Comparison of ENCODE assay signal across 8 cellular contexts in the genomic region with DNA sequence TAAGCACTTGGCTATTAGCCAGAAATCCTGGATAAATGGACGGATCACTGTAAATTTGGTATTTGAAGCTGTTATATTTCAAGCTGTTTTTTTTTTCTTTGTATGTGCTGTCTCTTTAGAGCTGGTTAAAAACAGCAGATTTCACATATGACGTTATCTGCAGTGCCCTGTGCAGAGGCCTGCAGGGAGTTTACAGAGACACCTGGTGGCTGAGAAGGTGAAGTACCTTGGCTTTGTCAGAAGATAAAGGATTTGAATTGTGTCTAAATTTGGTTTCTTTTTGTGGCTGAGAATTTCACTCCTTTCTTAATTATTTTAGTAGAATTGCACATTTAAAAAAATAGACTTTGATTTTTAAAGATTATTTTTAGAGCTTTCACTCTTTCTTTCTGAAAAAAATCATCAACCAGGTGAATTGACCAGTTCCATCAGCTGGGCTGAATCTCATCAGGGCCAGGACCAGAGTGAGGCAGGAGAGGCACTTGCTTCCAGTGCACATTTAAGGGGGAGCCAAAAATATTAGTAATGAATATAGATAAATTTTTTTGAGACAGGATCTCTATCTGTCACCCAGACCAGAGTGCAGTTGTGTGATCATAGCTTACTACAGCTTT. TPM values are rescaled to one million over a fixed set of nuclear protein-coding genes. Genes with fewer than 3 reads are reported as not detected.
DNase-seq lines count a peak whose midpoint lies in the region; ATAC-seq and TF ChIP-seq lines count a peak whose summit lies in the region.

No MANE protein-coding gene starts in this region.

- H3K27me3 ChIP-seq in PC-3 (ENCODE audit: low read length) (no peaks in the 10 kb centered on the region), sigmoid colon (no peaks in the 10 kb centered on the region)

- H2AFZ ChIP-seq in PC-3 (ENCODE audit: low read length): no peak overlapping the region

- no peaks in the 10 kb centered on the region for H3K36me3 ChIP-seq in PC-3 (ENCODE audit: low read depth, low read length)
- no peaks in the 10 kb centered on the region for H3K36me3 ChIP-seq in sigmoid colon

- intact Hi-C loops in PC-3 (cut with micrococcal nuclease) (loop anchor here (2.0 kb wide), 1 partner anchor 393 kb away; no protein-coding TSS in a partner anchor), sigmoid colon (cut with DNase I) (no loop called here)

- CTCF ChIA-PET in GM10248 (lab: Yijun Ruan, JAX) (interaction anchor here (0.6 to 8.4 kb wide), 49 partner anchors 9 to 856 kb away, joined by 3 to 84 read pairs (median 4); partner anchors contain the start of genes CHRNA9, N4BP2 and PDS5A), PC-3 (lab: Charles Lee) (interaction anchor here (0.6 to 0.9 kb wide), 5 partner anchors 9 to 165 kb away, joined by 3 to 4 read pairs (median 3); no protein-coding TSS in a partner anchor)

- no peak for TF ChIP-seq POLR2A in sigmoid colon (IDR thresholded peaks at IDR 0.05)

- H3K36me3 Mint-ChIP-seq in glutamatergic neuron (ENCODE audit: unreplicated experiment): no peaks in the 10 kb centered on the region

- no peak overlapping the region for H3K4me3 Mint-ChIP-seq in glutamatergic neuron (ENCODE audit: unreplicated experiment)

- H3K4me2 ChIP-seq in PC-3 (ENCODE audit: low read length): no peak overlapping the region

- WGBS in sigmoid colon, 2 donors: 4 to 10% methylated on average over 2 of the region's 2 CpGs

- no peak for TF ChIP-seq EP300 in sigmoid colon (IDR thresholded peaks at IDR 0.05)

- H3K4me1 ChIP-seq in PC-3 (ENCODE audit: insufficient read depth, low read length): peaks cover 12% of the 10 kb centered on the region
- no peaks in the 10 kb centered on the region for H3K4me1 ChIP-seq in sigmoid colon

- no peak overlapping the region for H3K27ac Mint-ChIP-seq in glutamatergic neuron (ENCODE audit: unreplicated experiment)

- H3F3A ChIP-seq in PC-3 (ENCODE audit: low read length, unreplicated experiment): no peaks in the 10 kb centered on the region

- no peaks in the 10 kb centered on the region for H3K9me3 ChIP-seq in PC-3 (ENCODE audit: low read length)
- H3K9me3 ChIP-seq in sigmoid colon: no peaks in the 10 kb centered on the region

- POLR2A ChIA-PET in GM10248 (lab: Yijun Ruan, JAX) (no interaction called here), PC-3 (lab: Charles Lee; ENCODE audit: unreplicated experiment) (interaction anchor here (0.6 kb wide), 1 partner anchor 9 kb away, joined by 4 read pairs; no protein-coding TSS in a partner anchor)

- H3K27me3 Mint-ChIP-seq in glutamatergic neuron (ENCODE audit: unreplicated experiment): peaks cover 3% of the 10 kb centered on the region

- no peaks in the 10 kb centered on the region for H4K20me1 ChIP-seq in PC-3 (ENCODE audit: low read length)

- ATAC-seq in GM21723 (IDR thresholded peaks at IDR 0.05; ENCODE audit: unreplicated experiment) (peak; percentile 97), PC-3 (peak; percentile 84)

- H3K79me2 ChIP-seq in PC-3 (ENCODE audit: low read length): no peaks in the 10 kb centered on the region

- no peak overlapping the region for H3K27ac ChIP-seq in PC-3 (ENCODE audit: low read length)
- no peak overlapping the region for H3K27ac ChIP-seq in sigmoid colon

- DNase-seq in GM10248 (ENCODE audit: extremely low spot score): peak; percentile 83
- peak; percentile 88 for DNase-seq in Jurkat, Clone E6-1 (ENCODE audit: low read depth, low spot score)
- DNase-seq in PC-3: peak; percentile 72
- peak; percentile 62 for DNase-seq in activated naive CD4-positive, alpha-beta T cell treated with Interleukin-2 at 50 U/mL for 16 hours
- DNase-seq in glutamatergic neuron: peak; percentile 46
- DNase-seq in sigmoid colon: no peak
- no peak for DNase-seq in NCI-H128 (lab: John Stamatoyannopoulos, UW; ENCODE audit: unreplicated experiment)

- peak; percentile 77 for TF ChIP-seq CTCF in GM10248 (IDR thresholded peaks at IDR 0.05; ENCODE audit: control extremely low read depth, extremely low read depth, low read depth, missing control alignments)
- TF ChIP-seq CTCF in PC-3 (conservative IDR thresholded peaks at IDR 0.05; ENCODE audit: low read depth, low read length): peak; percentile 84
- peak; percentile 86 for TF ChIP-seq CTCF in glutamatergic neuron (IDR thresholded peaks at IDR 0.05; ENCODE audit: partially characterized antibody, unreplicated experiment)
- peak in 3 of 4 experiments; percentile 27 to 51 (median 35) for TF ChIP-seq CTCF in sigmoid colon (IDR thresholded peaks at IDR 0.05)

- no peak overlapping the region for H3K4me3 ChIP-seq in Jurkat, Clone E6-1 (ENCODE audit: low read length)
- H3K4me3 ChIP-seq in PC-3 (ENCODE audit: low read length) (no peak overlapping the region), sigmoid colon (no peak overlapping the region)

- H3K4me1 Mint-ChIP-seq in glutamatergic neuron (ENCODE audit: low read depth, unreplicated experiment): peaks cover 1% of the 10 kb centered on the region

- H3K9ac ChIP-seq in PC-3 (ENCODE audit: low read length): no peak overlapping the region

- H3K9me3 Mint-ChIP-seq in glutamatergic neuron (ENCODE audit: unreplicated experiment): peaks cover 3% of the 10 kb centered on the region

- no TSS peak for BruUV-seq in PC-3 (replicated peaks; lab: Mats Ljungman, UMichigan)

- no peaks in the 10 kb centered on the region for H3K9me2 ChIP-seq in PC-3 (replicated peaks; ENCODE audit: low read length)

RNA-seq across cellular contexts. Expression of gene CHRNA9, which starts 9.6 kb away (rescaled TPM):
- polyA plus RNA-seq in Jurkat, Clone E6-1 (2012; ENCODE audit: insufficient read depth, insufficient read length): 13.0 TPM
- total RNA-seq in PC-3 (2014; rRNA removed): not detected in 2 replicates
- not detected for total RNA-seq in glutamatergic neuron (ENCODE audit: unreplicated experiment)
- not detected for total RNA-seq in sigmoid colon
- not detected for polyA plus RNA-seq in sigmoid colon

Comparison
In these comparisons a context has a peak if more than half of its experiments do, and no peak if none do; other contexts are left out.
1. DNase-seq: peak in GM10248 (single experiment), Jurkat, Clone E6-1 (single experiment), PC-3 (single experiment), activated naive CD4-positive, alpha-beta T cell treated with Interleukin-2 at 50 U/mL for 16 hours (single experiment) and glutamatergic neuron (single experiment); none in sigmoid colon (single experiment) and NCI-H128 (single experiment).
2. CTCF ChIP-seq: peak in every context shown above with its lines; median percentile 86 in glutamatergic neuron; 84 in PC-3; 77 in GM10248; 35 in sigmoid colon.